In genomic region chr10:125158528-125159485, GRCh38 we compare ENCODE assay signal across 8 cellular contexts. TPM values are rescaled to one million over a fixed set of nuclear protein-coding genes. Genes with fewer than 3 reads are reported as not detected.
A peak's percentile ranks its signal among the peaks of the same experiment; 100 is the strongest.
DNase-seq lines count a peak whose midpoint lies in the region; ATAC-seq and TF ChIP-seq lines count a peak whose summit lies in the region.

No MANE protein-coding gene starts in this region.

- ATAC-seq in HG03520 (IDR thresholded peaks at IDR 0.05; ENCODE audit: unreplicated experiment) (peak; percentile 45), foreskin keratinocyte (peak; percentile 4), HG02678 (IDR thresholded peaks at IDR 0.05; ENCODE audit: unreplicated experiment) (no peak)

- H3K4me3 Mint-ChIP-seq in activated CD4-positive, alpha-beta memory T cell treated with anti-CD3 and anti-CD28 coated beads for 36 hours = peak overlapping the region; percentile 61
- peak overlapping the region; percentile 96 for H3K4me3 Mint-ChIP-seq in nephron progenitor cell

- peak; percentile 11 for TF ChIP-seq CTCF in foreskin keratinocyte (conservative IDR thresholded peaks at IDR 0.05)
- no peak for TF ChIP-seq CTCF in nephron progenitor cell (IDR thresholded peaks at IDR 0.05)

- peak overlapping the region; percentile 95 for H3K27ac ChIP-seq in foreskin keratinocyte

- no peaks in the 10 kb centered on the region for H3K36me3 Mint-ChIP-seq in activated CD4-positive, alpha-beta memory T cell treated with anti-CD3 and anti-CD28 coated beads for 36 hours
- H3K36me3 Mint-ChIP-seq in nephron progenitor cell (ENCODE audit: low read depth) = no peaks in the 10 kb centered on the region

- H3K27me3 ChIP-seq in foreskin keratinocyte = no peaks in the 10 kb centered on the region

- no peak overlapping the region for H3K27ac Mint-ChIP-seq in activated CD4-positive, alpha-beta memory T cell treated with anti-CD3 and anti-CD28 coated beads for 36 hours
- H3K27ac Mint-ChIP-seq in nephron progenitor cell = peak overlapping the region; percentile 97

- CTCF ChIA-PET in activated CD4-positive, alpha-beta memory T cell treated with anti-CD3 and anti-CD28 coated beads for 36 hours (lab: Charles Lee) = no interaction called here

- POLR2A ChIA-PET in activated CD4-positive, alpha-beta memory T cell treated with anti-CD3 and anti-CD28 coated beads for 36 hours (lab: Charles Lee) = no interaction called here

- H3K4me1 Mint-ChIP-seq in activated CD4-positive, alpha-beta memory T cell treated with anti-CD3 and anti-CD28 coated beads for 36 hours (ENCODE audit: low read depth) = peaks cover 5% of the 10 kb centered on the region
- peaks cover 62% of the 10 kb centered on the region for H3K4me1 Mint-ChIP-seq in nephron progenitor cell

- DNase-seq in DMS114 treated with DMSO at 0.1 percent for 48 hours (lab: John Stamatoyannopoulos, UW; ENCODE audit: unreplicated experiment) (peak; percentile 33), foreskin keratinocyte (no peak), nephron progenitor cell (peak; percentile 49), KG1 (lab: John Stamatoyannopoulos, UW) (no peak)
- DNase-seq in activated CD4-positive, alpha-beta memory T cell treated with anti-CD3 and anti-CD28 coated beads for 36 hours = no peak
- DNase-seq in effector CD8-positive, alpha-beta T cell (lab: John Stamatoyannopoulos, UW) = no peak

- H3K4me1 ChIP-seq in foreskin keratinocyte = peaks cover 35% of the 10 kb centered on the region

- H3K27me3 Mint-ChIP-seq in activated CD4-positive, alpha-beta memory T cell treated with anti-CD3 and anti-CD28 coated beads for 36 hours = peaks cover 50% of the 10 kb centered on the region
- H3K27me3 Mint-ChIP-seq in nephron progenitor cell (ENCODE audit: low read depth, poor library complexity) = no peaks in the 10 kb centered on the region

- intact Hi-C loops in activated CD4-positive, alpha-beta memory T cell treated with anti-CD3 and anti-CD28 coated beads for 36 hours (cut with micrococcal nuclease) = loop anchor here (1.0 kb wide), 1 partner anchor 24 kb away; no protein-coding TSS in a partner anchor

- no peaks in the 10 kb centered on the region for H3K9me3 Mint-ChIP-seq in activated CD4-positive, alpha-beta memory T cell treated with anti-CD3 and anti-CD28 coated beads for 36 hours
- no peaks in the 10 kb centered on the region for H3K9me3 Mint-ChIP-seq in nephron progenitor cell

RNA-seq across cellular contexts. Expression of gene CTBP2, which starts 1.6 kb away (rescaled TPM):
- under 1 TPM; 0.27 to 0.29 TPM for total RNA-seq in activated CD4-positive, alpha-beta memory T cell treated with anti-CD3 and anti-CD28 coated beads for 36 hours
- total RNA-seq in foreskin keratinocyte = 100 and 101 TPM in 2 replicates
- 41.7 and 48.4 TPM in 2 replicates for polyA plus RNA-seq in foreskin keratinocyte

Comparison
In these comparisons a context has a peak if more than half of its experiments do, and no peak if none do; other contexts are left out.
1. DNase-seq: peak in DMS114 treated with DMSO at 0.1 percent for 48 hours (single experiment) and nephron progenitor cell (single experiment); none in activated CD4-positive, alpha-beta memory T cell treated with anti-CD3 and anti-CD28 coated beads for 36 hours (single experiment), foreskin keratinocyte (0 of 2), effector CD8-positive, alpha-beta T cell (single experiment) and KG1 (single experiment).
2. RNA of gene CTBP2, which starts 1.6 kb away (total RNA-seq): 100 to 101 TPM in foreskin keratinocyte; 0.27 to 0.29 TPM in activated CD4-positive, alpha-beta memory T cell treated with anti-CD3 and anti-CD28 coated beads for 36 hours; every median in the first group is over 10 times any median in the second.